Comparison of ENCODE assay signal across 1 cellular context in genomic region chr1:31877544-31877943, GRCh38.
TF ChIP-seq lines count a peak whose summit lies in the region.

No MANE protein-coding gene starts in this region.

TF ChIP-seq in K562, 482 proteins besides CTCF, POLR2A, EP300 and RAD21:
- TF ChIP-seq CLOCK (CRISPR knock-in tag; IDR thresholded peaks at IDR 0.05; ENCODE audit: borderline replicate concordance) (no peak), ZNF197 (CRISPR knock-in tag; IDR thresholded peaks at IDR 0.05; ENCODE audit: low read depth) (no peak), SIX5 (IDR thresholded peaks at IDR 0.05; ENCODE audit: borderline replicate concordance in 1 of 2, insufficient read depth in 1 of 2, low read depth in 1 of 2, low read length in 2 of 2) (no peak), CHD1 (IDR thresholded peaks at IDR 0.05; ENCODE audit: low read length) (no peak), NKRF (IDR thresholded peaks at IDR 0.05; ENCODE audit: borderline replicate concordance) (no peak), CBFA2T2 (conservative IDR thresholded peaks at IDR 0.05) (no peak), HDAC6 (IDR thresholded peaks at IDR 0.05; ENCODE audit: low read depth, low read length) (no peak)
